In the genomic region with DNA sequence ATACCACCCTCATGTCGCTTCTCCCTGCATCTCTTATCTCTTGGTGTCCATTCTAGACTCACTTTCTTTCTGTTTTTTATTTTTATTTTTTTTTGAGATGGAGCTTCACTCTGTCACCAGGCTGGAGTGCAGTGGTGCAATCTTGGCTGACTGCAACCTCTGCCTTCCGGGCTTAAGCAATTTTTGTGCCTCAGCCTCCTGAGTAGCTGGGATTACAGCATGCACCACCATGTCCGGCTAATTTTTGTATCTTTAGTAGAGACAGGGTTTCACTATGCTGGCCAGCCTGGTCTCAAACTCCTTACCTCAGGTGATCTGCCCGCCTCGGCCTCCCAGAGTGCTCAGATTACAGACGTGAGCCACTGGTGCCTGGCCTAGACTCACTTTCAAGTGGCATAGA, we compare ENCODE assay signal across 3 cellular contexts. TPM values are rescaled to one million over a fixed set of nuclear protein-coding genes. Genes with fewer than 3 reads are reported as not detected.
"Had no signal": no experiment of that assay in that cellular context is flagged by ENCODE, and none has a peak within 500 bp of the region (broad histone marks: within the 10 kb centered on the region; RNA-seq: fewer than 3 reads in every experiment).

No MANE protein-coding gene starts in this region.

RNA-seq across cellular contexts. Expression of gene ALOX5AP, which starts 12.5 kb away (rescaled TPM):
- total RNA-seq: neural crest cell, osteoblast, progenitor cell of endocrine pancreas had no signal
